In the genomic region with DNA sequence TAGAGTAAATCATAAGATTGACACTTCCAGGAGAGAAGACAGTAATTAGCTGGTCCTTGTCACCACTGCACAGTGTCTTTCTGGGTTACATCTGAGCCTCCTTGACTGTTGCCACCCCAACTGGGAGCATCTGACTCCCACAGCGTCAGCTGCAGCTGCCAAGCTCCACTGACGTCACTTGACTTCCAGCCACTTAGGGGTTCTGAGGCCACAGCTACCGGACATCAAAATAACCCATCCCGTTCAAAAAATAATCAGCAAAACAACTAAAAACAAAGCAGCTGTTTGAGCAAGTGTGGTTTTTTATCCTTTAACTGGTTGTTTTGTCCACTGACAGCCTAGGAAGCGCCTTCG, we compare ENCODE assay signal across 2 cellular contexts.
TF ChIP-seq lines count a peak whose summit lies in the region.

No MANE protein-coding gene starts in this region.

TF ChIP-seq in HepG2, 621 proteins besides CTCF, POLR2A, EP300 and RAD21 (continued from another document):
- no peak for TF ChIP-seq MAFG (CRISPR knock-in tag; IDR thresholded peaks at IDR 0.05)
- no peak for TF ChIP-seq ETV6 (CRISPR knock-in tag; conservative IDR thresholded peaks at IDR 0.05)
- TF ChIP-seq, protein P1, sequence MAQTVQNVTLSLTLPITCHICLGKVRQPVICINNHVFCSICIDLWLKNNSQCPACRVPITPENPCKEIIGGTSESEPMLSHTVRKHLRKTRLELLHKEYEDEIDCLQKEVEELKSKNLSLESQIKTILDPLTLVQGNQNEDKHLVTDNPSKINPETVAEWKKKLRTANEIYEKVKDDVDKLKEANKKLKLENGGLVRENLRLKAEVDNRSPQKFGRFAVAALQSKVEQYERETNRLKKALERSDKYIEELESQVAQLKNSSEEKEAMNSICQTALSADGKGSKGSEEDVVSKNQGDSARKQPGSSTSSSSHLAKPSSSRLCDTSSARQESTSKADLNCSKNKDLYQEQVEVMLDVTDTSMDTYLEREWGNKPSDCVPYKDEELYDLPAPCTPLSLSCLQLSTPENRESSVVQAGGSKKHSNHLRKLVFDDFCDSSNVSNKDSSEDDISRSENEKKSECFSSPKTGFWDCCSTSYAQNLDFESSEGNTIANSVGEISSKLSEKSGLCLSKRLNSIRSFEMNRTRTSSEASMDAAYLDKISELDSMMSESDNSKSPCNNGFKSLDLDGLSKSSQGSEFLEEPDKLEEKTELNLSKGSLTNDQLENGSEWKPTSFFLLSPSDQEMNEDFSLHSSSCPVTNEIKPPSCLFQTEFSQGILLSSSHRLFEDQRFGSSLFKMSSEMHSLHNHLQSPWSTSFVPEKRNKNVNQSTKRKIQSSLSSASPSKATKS (CRISPR knock-in tag; IDR thresholded peaks at IDR 0.05), result no peak
- TF ChIP-seq ZNF567 (CRISPR knock-in tag; IDR thresholded peaks at IDR 0.05; ENCODE audit: borderline replicate concordance), result no peak
- TF ChIP-seq, protein P2, sequence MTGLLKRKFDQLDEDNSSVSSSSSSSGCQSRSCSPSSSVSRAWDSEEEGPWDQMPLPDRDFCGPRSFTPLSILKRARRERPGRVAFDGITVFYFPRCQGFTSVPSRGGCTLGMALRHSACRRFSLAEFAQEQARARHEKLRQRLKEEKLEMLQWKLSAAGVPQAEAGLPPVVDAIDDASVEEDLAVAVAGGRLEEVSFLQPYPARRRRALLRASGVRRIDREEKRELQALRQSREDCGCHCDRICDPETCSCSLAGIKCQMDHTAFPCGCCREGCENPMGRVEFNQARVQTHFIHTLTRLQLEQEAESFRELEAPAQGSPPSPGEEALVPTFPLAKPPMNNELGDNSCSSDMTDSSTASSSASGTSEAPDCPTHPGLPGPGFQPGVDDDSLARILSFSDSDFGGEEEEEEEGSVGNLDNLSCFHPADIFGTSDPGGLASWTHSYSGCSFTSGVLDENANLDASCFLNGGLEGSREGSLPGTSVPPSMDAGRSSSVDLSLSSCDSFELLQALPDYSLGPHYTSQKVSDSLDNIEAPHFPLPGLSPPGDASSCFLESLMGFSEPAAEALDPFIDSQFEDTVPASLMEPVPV (CRISPR knock-in tag; IDR thresholded peaks at IDR 0.05), result no peak
- TF ChIP-seq ZNF614 (CRISPR knock-in tag; IDR thresholded peaks at IDR 0.05; ENCODE audit: borderline replicate concordance), result no peak
- no peak for TF ChIP-seq TOPORS (CRISPR knock-in tag; IDR thresholded peaks at IDR 0.05)

TF ChIP-seq in neural cell, 6 proteins besides CTCF, POLR2A, EP300 and RAD21 (continued from another document):
- TF ChIP-seq, protein P3, sequence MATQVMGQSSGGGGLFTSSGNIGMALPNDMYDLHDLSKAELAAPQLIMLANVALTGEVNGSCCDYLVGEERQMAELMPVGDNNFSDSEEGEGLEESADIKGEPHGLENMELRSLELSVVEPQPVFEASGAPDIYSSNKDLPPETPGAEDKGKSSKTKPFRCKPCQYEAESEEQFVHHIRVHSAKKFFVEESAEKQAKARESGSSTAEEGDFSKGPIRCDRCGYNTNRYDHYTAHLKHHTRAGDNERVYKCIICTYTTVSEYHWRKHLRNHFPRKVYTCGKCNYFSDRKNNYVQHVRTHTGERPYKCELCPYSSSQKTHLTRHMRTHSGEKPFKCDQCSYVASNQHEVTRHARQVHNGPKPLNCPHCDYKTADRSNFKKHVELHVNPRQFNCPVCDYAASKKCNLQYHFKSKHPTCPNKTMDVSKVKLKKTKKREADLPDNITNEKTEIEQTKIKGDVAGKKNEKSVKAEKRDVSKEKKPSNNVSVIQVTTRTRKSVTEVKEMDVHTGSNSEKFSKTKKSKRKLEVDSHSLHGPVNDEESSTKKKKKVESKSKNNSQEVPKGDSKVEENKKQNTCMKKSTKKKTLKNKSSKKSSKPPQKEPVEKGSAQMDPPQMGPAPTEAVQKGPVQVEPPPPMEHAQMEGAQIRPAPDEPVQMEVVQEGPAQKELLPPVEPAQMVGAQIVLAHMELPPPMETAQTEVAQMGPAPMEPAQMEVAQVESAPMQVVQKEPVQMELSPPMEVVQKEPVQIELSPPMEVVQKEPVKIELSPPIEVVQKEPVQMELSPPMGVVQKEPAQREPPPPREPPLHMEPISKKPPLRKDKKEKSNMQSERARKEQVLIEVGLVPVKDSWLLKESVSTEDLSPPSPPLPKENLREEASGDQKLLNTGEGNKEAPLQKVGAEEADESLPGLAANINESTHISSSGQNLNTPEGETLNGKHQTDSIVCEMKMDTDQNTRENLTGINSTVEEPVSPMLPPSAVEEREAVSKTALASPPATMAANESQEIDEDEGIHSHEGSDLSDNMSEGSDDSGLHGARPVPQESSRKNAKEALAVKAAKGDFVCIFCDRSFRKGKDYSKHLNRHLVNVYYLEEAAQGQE (IDR thresholded peaks at IDR 0.05; ENCODE audit: borderline replicate concordance), result no peak
- no peak for TF ChIP-seq POLR2AphosphoS5 (IDR thresholded peaks at IDR 0.05)
- no peak for TF ChIP-seq MXI1 (conservative IDR thresholded peaks at IDR 0.05; ENCODE audit: poor library complexity, severe bottlenecking)
